In the genomic region with DNA sequence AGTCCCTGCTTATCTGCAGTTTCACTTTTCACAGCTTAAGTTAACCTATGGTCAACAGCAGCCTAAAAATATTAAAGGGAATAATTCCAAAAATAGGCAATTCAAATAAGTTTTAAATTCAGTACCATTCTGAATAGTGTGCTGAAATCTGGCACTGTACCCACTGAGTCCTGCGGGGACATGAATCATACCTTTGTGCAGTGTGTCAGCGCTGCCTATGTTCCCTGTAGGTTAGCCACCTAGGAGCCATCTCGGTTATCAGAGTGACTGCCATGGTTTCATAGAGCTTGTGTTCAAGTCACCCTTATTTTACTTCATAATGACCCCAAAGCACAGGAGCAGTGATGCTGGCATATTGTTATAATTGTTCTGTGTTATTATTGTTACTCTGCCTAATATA, we compare ENCODE assay signal across 20 cellular contexts.
DNase-seq lines count a peak whose midpoint lies in the region; ATAC-seq, FAIRE-seq and TF ChIP-seq lines count a peak whose summit lies in the region.
"Had no signal": no experiment of that assay in that cellular context is flagged by ENCODE, and none has a peak within 500 bp of the region (broad histone marks: within the 10 kb centered on the region; RNA-seq: fewer than 3 reads in every experiment).

No MANE protein-coding gene starts in this region.

- 63% methylated on average over 3 of the region's 3 CpGs for WGBS in HepG2 (ENCODE audit: low lambda C conversion rate)

- H3K9me3 ChIP-seq in breast epithelium (no peaks in the 10 kb centered on the region), RWPE2 (ENCODE audit: severe bottlenecking) (no peaks in the 10 kb centered on the region), HepG2 (ENCODE audit: low read length) (0 out of 2 replicates have a peak, but pooled peaks cover 4% of the 10 kb centered on the region)

- DNase-seq in MCF 10A (ENCODE audit: unreplicated experiment): peak; percentile 48
- DNase-seq in breast epithelium (ENCODE audit: low spot score in 2 of 2): no peak
- no peak for DNase-seq in RWPE2 (ENCODE audit: low spot score)
- no peak for DNase-seq in stimulated activated effector memory CD8-positive, alpha-beta T cell treated with anti-CD3 and anti-CD28 coated beads, Interleukin-12 subunit alpha, Interleukin-12 subunit beta, amount 100 ng/mL, for 72 hours (ENCODE audit: low spot score in 2 of 2)
- DNase-seq in stimulated activated CD4-positive, alpha-beta T cell treated with anti-CD3 and anti-CD28 coated beads, Interleukin-2, amount 100 ng/mL, for 24 hours: no peak
- DNase-seq in HepG2 (ENCODE audit: low spot score): no peak
- no peak for DNase-seq in LoVo (ENCODE audit: low spot score)
- DNase-seq: AML-193; Caco-2; CD8-positive, alpha-beta memory T cell; DMS53; GF-D8; HCEC 1CT; HFFc6 had no signal

- TF ChIP-seq RAD21 in HepG2 (CRISPR knock-in tag; IDR thresholded peaks at IDR 0.05): no peak

- no peak for FAIRE-seq in HepG2 (lab: Jason Lieb, UNC)
- FAIRE-seq: GM19239, H1, HTR-8/SVneo had no signal

- H3K4me1 ChIP-seq in breast epithelium: no peaks in the 10 kb centered on the region
- peaks cover 6% of the 10 kb centered on the region for H3K4me1 ChIP-seq in RWPE2 (ENCODE audit: insufficient read depth, poor library complexity, severe bottlenecking)
- H3K4me1 ChIP-seq in HepG2 (ENCODE audit: insufficient read depth, low read length): peaks cover 21% of the 10 kb centered on the region
- H3K4me1 ChIP-seq: BLaER1 had no signal

- no peak overlapping the region for H2AFZ ChIP-seq in HepG2 (ENCODE audit: low read length)

- H3K27me3 Mint-ChIP-seq in MCF 10A (ENCODE audit: insufficient read depth, unreplicated experiment): peaks cover 4% of the 10 kb centered on the region

- H3K9me3 Mint-ChIP-seq in MCF 10A (ENCODE audit: unreplicated experiment): peaks cover 3% of the 10 kb centered on the region
- H3K9me3 Mint-ChIP-seq in stimulated activated effector memory CD8-positive, alpha-beta T cell treated with anti-CD3 and anti-CD28 coated beads, Interleukin-12 subunit alpha, Interleukin-12 subunit beta, amount 100 ng/mL, for 72 hours: no peaks in the 10 kb centered on the region
- H3K9me3 Mint-ChIP-seq: CD8-positive, alpha-beta memory T cell had no signal

- H3K27ac ChIP-seq in breast epithelium: no peak overlapping the region
- H3K27ac ChIP-seq in RWPE2 (ENCODE audit: poor library complexity, severe bottlenecking): no peak overlapping the region
- no peak overlapping the region for H3K27ac ChIP-seq in HepG2 (ENCODE audit: extremely low read length, insufficient read depth, low read length)
- H3K27ac ChIP-seq: 22Rv1, BLaER1 had no signal

- TF ChIP-seq CTCF in MCF 10A (IDR thresholded peaks at IDR 0.05; ENCODE audit: unreplicated experiment): no peak
- no peak for TF ChIP-seq CTCF in breast epithelium (IDR thresholded peaks at IDR 0.05)
- TF ChIP-seq CTCF in RWPE2 (IDR thresholded peaks at IDR 0.05; ENCODE audit: poor library complexity, severe bottlenecking): no peak
- no peak for TF ChIP-seq CTCF in HepG2 (CRISPR knock-in tag; IDR thresholded peaks at IDR 0.05)

- no peaks in the 10 kb centered on the region for H3K27me3 ChIP-seq in breast epithelium
- H3K27me3 ChIP-seq in RWPE2 (ENCODE audit: insufficient read depth, poor library complexity, severe bottlenecking): no peaks in the 10 kb centered on the region
- H3K27me3 ChIP-seq in HepG2 (ENCODE audit: control insufficient read depth in 1 of 2, insufficient read depth in 2 of 2, low read length in 2 of 2): peaks cover 0 to under 1% of the 10 kb centered on the region in 2 experiments; a peak in 1 of 5 replicates
- H3K27me3 ChIP-seq: BLaER1 had no signal

- BruUV-seq in MCF 10A (replicated peaks; lab: Mats Ljungman, UMichigan) (no TSS peak), HepG2 (replicated peaks; lab: Mats Ljungman, UMichigan) (no TSS peak)

- in situ Hi-C loops in HepG2 (cut with HindIII; ENCODE audit: extremely low pct_ligation_motif_present, low pct_unique_long_range_greater_than_20kb): no loop called here

- POLR2A ChIA-PET in MCF 10A (lab: Yijun Ruan, JAX) (no interaction called here), HepG2 (lab: Yijun Ruan, JAX) (no interaction called here)

- no peaks in the 10 kb centered on the region for H3K36me3 ChIP-seq in breast epithelium
- no peaks in the 10 kb centered on the region for H3K36me3 ChIP-seq in RWPE2 (ENCODE audit: low read depth)
- no peaks in the 10 kb centered on the region for H3K36me3 ChIP-seq in HepG2 (replicated peaks in 1 of 2; ENCODE audit: control insufficient read depth in 1 of 2, insufficient read depth in 2 of 2, low read length in 2 of 2)
- H3K36me3 ChIP-seq: BLaER1 had no signal

- intact Hi-C loops in MCF 10A (cut with micrococcal nuclease) (no loop called here), breast epithelium (cut with DNase I; ENCODE audit: low total_unique reads) (no loop called here), HepG2 (cut with micrococcal nuclease; ENCODE audit: unreplicated experiment) (no loop called here)

- no peaks in the 10 kb centered on the region for H3K36me3 Mint-ChIP-seq in MCF 10A (ENCODE audit: insufficient read depth, unreplicated experiment)
- H3K36me3 Mint-ChIP-seq in stimulated activated effector memory CD8-positive, alpha-beta T cell treated with anti-CD3 and anti-CD28 coated beads, Interleukin-12 subunit alpha, Interleukin-12 subunit beta, amount 100 ng/mL, for 72 hours: no peaks in the 10 kb centered on the region
- H3K36me3 Mint-ChIP-seq: CD8-positive, alpha-beta memory T cell had no signal

- no peaks in the 10 kb centered on the region for H4K20me1 ChIP-seq in HepG2 (ENCODE audit: insufficient read depth, low read length)
- H4K20me1 ChIP-seq: BLaER1 had no signal

- H3K4me1 Mint-ChIP-seq in MCF 10A (ENCODE audit: insufficient read depth, unreplicated experiment): peaks cover 6% of the 10 kb centered on the region
- H3K4me1 Mint-ChIP-seq in stimulated activated effector memory CD8-positive, alpha-beta T cell treated with anti-CD3 and anti-CD28 coated beads, Interleukin-12 subunit alpha, Interleukin-12 subunit beta, amount 100 ng/mL, for 72 hours: no peaks in the 10 kb centered on the region

- H3K4me3 ChIP-seq in breast epithelium: no peak overlapping the region
- H3K4me3 ChIP-seq in RWPE2 (ENCODE audit: severe bottlenecking): no peak overlapping the region
- H3K4me3 ChIP-seq in HepG2 (replicated peaks in 1 of 3; ENCODE audit: insufficient read depth in 1 of 3, low read depth in 2 of 3, low read length in 3 of 3): no peak overlapping the region
- H3K4me3 ChIP-seq: BLaER1 had no signal

- no peak overlapping the region for H3K9ac ChIP-seq in HepG2 (ENCODE audit: insufficient read depth, low read depth, low read length)
- H3K9ac ChIP-seq: BLaER1 had no signal

- no peak overlapping the region for H3K27ac Mint-ChIP-seq in MCF 10A (ENCODE audit: low read depth, unreplicated experiment)
- H3K27ac Mint-ChIP-seq in stimulated activated effector memory CD8-positive, alpha-beta T cell treated with anti-CD3 and anti-CD28 coated beads, Interleukin-12 subunit alpha, Interleukin-12 subunit beta, amount 100 ng/mL, for 72 hours: no peak overlapping the region
- H3K27ac Mint-ChIP-seq: CD8-positive, alpha-beta memory T cell; HFFc6 had no signal

- no peak overlapping the region for H3K4me3 Mint-ChIP-seq in MCF 10A (ENCODE audit: unreplicated experiment)
- H3K4me3 Mint-ChIP-seq in stimulated activated effector memory CD8-positive, alpha-beta T cell treated with anti-CD3 and anti-CD28 coated beads, Interleukin-12 subunit alpha, Interleukin-12 subunit beta, amount 100 ng/mL, for 72 hours: no peak overlapping the region
- H3K4me3 Mint-ChIP-seq: CD8-positive, alpha-beta memory T cell; HFFc6 had no signal

- ATAC-seq in RWPE2 (ENCODE audit: low read depth) (peak; percentile 71), esophagus mucosa (peak; percentile 70), HepG2 (no peak)
- ATAC-seq in stimulated activated effector memory CD8-positive, alpha-beta T cell treated with anti-CD3 and anti-CD28 coated beads, Interleukin-12 subunit alpha, Interleukin-12 subunit beta, amount 100 ng/mL, for 72 hours: peak; percentile 31

- H3K79me2 ChIP-seq in HepG2 (ENCODE audit: insufficient read depth, low read length): no peaks in the 10 kb centered on the region

- TF ChIP-seq EP300 in HepG2 (IDR thresholded peaks at IDR 0.05; ENCODE audit: low read depth in 2 of 2, low read length in 2 of 2): no peak
- TF ChIP-seq EP300 in HepG2 (CRISPR knock-in tag; IDR thresholded peaks at IDR 0.05; ENCODE audit: borderline replicate concordance): no peak

- no peak overlapping the region for H3K4me2 ChIP-seq in HepG2 (ENCODE audit: low read depth, low read length)
- H3K4me2 ChIP-seq: BLaER1 had no signal

- CTCF ChIA-PET in MCF 10A (lab: Yijun Ruan, JAX) (interaction anchor here (0.6 kb wide), 1 partner anchor 16 kb away, joined by 4 read pairs; no protein-coding TSS in a partner anchor), HepG2 (lab: Yijun Ruan, JAX; ENCODE audit: low intra/inter-chr PET ratio, low total read pairs) (no interaction called here)

- no peak for TF ChIP-seq POLR2A in breast epithelium (IDR thresholded peaks at IDR 0.05)
- no peak for TF ChIP-seq POLR2A in HepG2 (IDR thresholded peaks at IDR 0.05; ENCODE audit: insufficient read depth in 1 of 2, low read depth in 2 of 2, low read length in 2 of 2)

TF ChIP-seq in HepG2, 621 proteins besides CTCF, POLR2A, EP300 and RAD21 (continues in another document):
- TF ChIP-seq MTA3 (CRISPR knock-in tag; IDR thresholded peaks at IDR 0.05) (no peak), SAFB2 (CRISPR knock-in tag; IDR thresholded peaks at IDR 0.05; ENCODE audit: borderline replicate concordance, low read depth) (no peak), ZNF598 (CRISPR knock-in tag; IDR thresholded peaks at IDR 0.05; ENCODE audit: borderline replicate concordance) (no peak), ZNF282 (IDR thresholded peaks at IDR 0.05; ENCODE audit: partially characterized antibody) (no peak), IRF2 (CRISPR knock-in tag; IDR thresholded peaks at IDR 0.05) (no peak)
- TF ChIP-seq, protein P1, sequence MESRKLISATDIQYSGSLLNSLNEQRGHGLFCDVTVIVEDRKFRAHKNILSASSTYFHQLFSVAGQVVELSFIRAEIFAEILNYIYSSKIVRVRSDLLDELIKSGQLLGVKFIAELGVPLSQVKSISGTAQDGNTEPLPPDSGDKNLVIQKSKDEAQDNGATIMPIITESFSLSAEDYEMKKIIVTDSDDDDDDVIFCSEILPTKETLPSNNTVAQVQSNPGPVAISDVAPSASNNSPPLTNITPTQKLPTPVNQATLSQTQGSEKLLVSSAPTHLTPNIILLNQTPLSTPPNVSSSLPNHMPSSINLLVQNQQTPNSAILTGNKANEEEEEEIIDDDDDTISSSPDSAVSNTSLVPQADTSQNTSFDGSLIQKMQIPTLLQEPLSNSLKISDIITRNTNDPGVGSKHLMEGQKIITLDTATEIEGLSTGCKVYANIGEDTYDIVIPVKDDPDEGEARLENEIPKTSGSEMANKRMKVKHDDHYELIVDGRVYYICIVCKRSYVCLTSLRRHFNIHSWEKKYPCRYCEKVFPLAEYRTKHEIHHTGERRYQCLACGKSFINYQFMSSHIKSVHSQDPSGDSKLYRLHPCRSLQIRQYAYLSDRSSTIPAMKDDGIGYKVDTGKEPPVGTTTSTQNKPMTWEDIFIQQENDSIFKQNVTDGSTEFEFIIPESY (CRISPR knock-in tag; IDR thresholded peaks at IDR 0.05): no peak
